In genomic region chr5:142023836-142024235, GRCh38 we compare ENCODE assay signal across 18 cellular contexts. TPM values are rescaled to one million over a fixed set of nuclear protein-coding genes. Genes with fewer than 3 reads are reported as not detected.
DNase-seq lines count a peak whose midpoint lies in the region; ATAC-seq and TF ChIP-seq lines count a peak whose summit lies in the region.
"Had no signal": no experiment of that assay in that cellular context is flagged by ENCODE, and none has a peak within 500 bp of the region (broad histone marks: within the 10 kb centered on the region; RNA-seq: fewer than 3 reads in every experiment).

No MANE protein-coding gene starts in this region.

- CTCF ChIA-PET in activated naive CD4-positive, alpha-beta T cell treated with anti-CD3 and anti-CD28 coated beads, Interleukin-2, amount 10 ng/mL, durations not matched to agents 7 days and 5 days (lab: Charles Lee) = interaction anchor here (1.5 kb wide), 1 partner anchor 8 kb away, joined by 7 read pairs; no protein-coding TSS in a partner anchor

- H3K36me3 ChIP-seq in Karpas-422 (ENCODE audit: insufficient read depth, low read length) (no peaks in the 10 kb centered on the region), gastrocnemius medialis (no peaks in the 10 kb centered on the region)
- H3K36me3 ChIP-seq: ascending aorta, uterus had no signal

- no peak for DNase-seq in activated naive CD4-positive, alpha-beta T cell treated with anti-CD3 and anti-CD28 coated beads, Interleukin-2, amount 10 ng/mL, durations not matched to agents 7 days and 5 days
- DNase-seq in activated naive CD4-positive, alpha-beta T cell treated with anti-CD3 and anti-CD28 coated beads, Interleukin-2, amount 50 U/mL, for 72 hours (ENCODE audit: low spot score in 2 of 2) = no peak
- DNase-seq in Karpas-422 = peak; percentile 27
- no peak for DNase-seq in T-helper 17 cell
- no peak for DNase-seq in gastrocnemius medialis
- DNase-seq in GM10266 (ENCODE audit: extremely low spot score) = no peak
- DNase-seq: activated CD4-positive, alpha-beta T cell treated with anti-CD3 and anti-CD28 coated beads for 4 hours; activated naive CD4-positive, alpha-beta T cell; islet precursor cell; mammary epithelial cell; NCI-H1694 treated with DMSO at 0.1 percent for 48 hours; small intestine; stimulated activated CD4-positive, alpha-beta T cell treated with anti-CD3 and anti-CD28 coated beads, Interleukin-4, amount 100 ng/mL, for 24 hours; substantia nigra; uterus had no signal

- in situ Hi-C loops in gastrocnemius medialis (cut with MboI; ENCODE audit: low sequenced_read_pairs in 4 of 4) = loop anchor here in 1 of 4 donors (25.0 kb wide), 1 partner anchor 863 kb away; no protein-coding TSS in a partner anchor

- no peak for ATAC-seq in activated naive CD4-positive, alpha-beta T cell treated with anti-CD3 and anti-CD28 coated beads, Interleukin-2, amount 50 U/mL, for 72 hours
- ATAC-seq in T-helper 17 cell (no peak), gastrocnemius medialis (no peak), HG02884 (IDR thresholded peaks at IDR 0.05; ENCODE audit: unreplicated experiment) (no peak), GM21528 (IDR thresholded peaks at IDR 0.05; ENCODE audit: low FRiP score, unreplicated experiment) (no peak)

- peak overlapping the region; percentile 52 for H3K27ac Mint-ChIP-seq in activated naive CD4-positive, alpha-beta T cell treated with anti-CD3 and anti-CD28 coated beads, Interleukin-2, amount 10 ng/mL, durations not matched to agents 7 days and 5 days
- H3K27ac Mint-ChIP-seq in activated naive CD4-positive, alpha-beta T cell treated with anti-CD3 and anti-CD28 coated beads, Interleukin-2, amount 50 U/mL, for 72 hours = no peak overlapping the region
- peak overlapping the region; percentile 93 for H3K27ac Mint-ChIP-seq in T-helper 17 cell

- no peak for TF ChIP-seq POLR2A in gastrocnemius medialis (IDR thresholded peaks at IDR 0.05)

- H3K27ac ChIP-seq in Karpas-422 (ENCODE audit: low read length) (peak overlapping the region; percentile 79; the same call in 1 of the 2 replicates), gastrocnemius medialis (peak overlapping the region in 3 of 4 donors; percentile 79 to 89 (median 89))

- 0 out of 2 replicates have a peak, but pooled peaks cover 4% of the 10 kb centered on the region for H3K9me3 ChIP-seq in Karpas-422 (ENCODE audit: low read length)
- H3K9me3 ChIP-seq in T-helper 17 cell (ENCODE audit: control insufficient read depth, low read length, poor library complexity, severe bottlenecking) = no peaks in the 10 kb centered on the region
- no peaks in the 10 kb centered on the region for H3K9me3 ChIP-seq in gastrocnemius medialis
- H3K9me3 ChIP-seq: ascending aorta, uterus had no signal

- H3K27me3 Mint-ChIP-seq in activated naive CD4-positive, alpha-beta T cell treated with anti-CD3 and anti-CD28 coated beads, Interleukin-2, amount 10 ng/mL, durations not matched to agents 7 days and 5 days = no peaks in the 10 kb centered on the region
- no peaks in the 10 kb centered on the region for H3K27me3 Mint-ChIP-seq in T-helper 17 cell

- peak overlapping the region; percentile 61 for H3K4me3 ChIP-seq in Karpas-422 (ENCODE audit: low read length)
- no peak overlapping the region for H3K4me3 ChIP-seq in gastrocnemius medialis

- H3K4me1 Mint-ChIP-seq in activated naive CD4-positive, alpha-beta T cell treated with anti-CD3 and anti-CD28 coated beads, Interleukin-2, amount 10 ng/mL, durations not matched to agents 7 days and 5 days = peaks cover 28% of the 10 kb centered on the region
- H3K4me1 Mint-ChIP-seq in T-helper 17 cell = peaks cover 11% of the 10 kb centered on the region

- H3K36me3 Mint-ChIP-seq in activated naive CD4-positive, alpha-beta T cell treated with anti-CD3 and anti-CD28 coated beads, Interleukin-2, amount 10 ng/mL, durations not matched to agents 7 days and 5 days = peaks cover 8% of the 10 kb centered on the region
- H3K36me3 Mint-ChIP-seq in activated naive CD4-positive, alpha-beta T cell treated with anti-CD3 and anti-CD28 coated beads, Interleukin-2, amount 50 U/mL, for 72 hours = peaks cover 4 to 8% of the 10 kb centered on the region in 2 donors
- H3K36me3 Mint-ChIP-seq in T-helper 17 cell (ENCODE audit: low read depth) = no peaks in the 10 kb centered on the region

- no peak overlapping the region for H3K4me3 Mint-ChIP-seq in activated naive CD4-positive, alpha-beta T cell treated with anti-CD3 and anti-CD28 coated beads, Interleukin-2, amount 10 ng/mL, durations not matched to agents 7 days and 5 days
- H3K4me3 Mint-ChIP-seq in T-helper 17 cell = no peak overlapping the region

- H3K4me1 ChIP-seq in Karpas-422 (ENCODE audit: low read length) = peaks cover 19% of the 10 kb centered on the region
- peaks cover 7 to 9% of the 10 kb centered on the region in 2 donors for H3K4me1 ChIP-seq in gastrocnemius medialis
- H3K4me1 ChIP-seq: uterus had no signal

- no peaks in the 10 kb centered on the region for H3K27me3 ChIP-seq in Karpas-422 (ENCODE audit: low read length)
- H3K27me3 ChIP-seq in gastrocnemius medialis = no peaks in the 10 kb centered on the region
- H3K27me3 ChIP-seq: ascending aorta, uterus had no signal

- peaks cover 9% of the 10 kb centered on the region for H3K9me3 Mint-ChIP-seq in activated naive CD4-positive, alpha-beta T cell treated with anti-CD3 and anti-CD28 coated beads, Interleukin-2, amount 10 ng/mL, durations not matched to agents 7 days and 5 days
- peaks cover 0 to 12% of the 10 kb centered on the region in 2 donors for H3K9me3 Mint-ChIP-seq in activated naive CD4-positive, alpha-beta T cell treated with anti-CD3 and anti-CD28 coated beads, Interleukin-2, amount 50 U/mL, for 72 hours

- peak overlapping the region; percentile 66; the same call in 1 of the 2 replicates for H2AFZ ChIP-seq in Karpas-422 (ENCODE audit: low read length)

- H3K4me2 ChIP-seq in Karpas-422 (ENCODE audit: low read depth, low read length, poor library complexity, severe bottlenecking) = peak overlapping the region; percentile 90

- no peak overlapping the region for H3K9ac ChIP-seq in Karpas-422 (ENCODE audit: low read length)

- H3K79me2 ChIP-seq in Karpas-422 (ENCODE audit: low read length) = no peaks in the 10 kb centered on the region

- no peak for TF ChIP-seq CTCF in gastrocnemius medialis (IDR thresholded peaks at IDR 0.05 in 4 of 5, conservative IDR thresholded peaks at IDR 0.05 in 1 of 5)
- no peak for TF ChIP-seq CTCF in GM10266 (IDR thresholded peaks at IDR 0.05; ENCODE audit: control insufficient read depth, insufficient read depth, low read depth, missing control alignments)

- no peaks in the 10 kb centered on the region for H3K9me2 ChIP-seq in Karpas-422 (replicated peaks; ENCODE audit: insufficient read depth, low read length)

- intact Hi-C loops in gastrocnemius medialis (cut with DNase I; ENCODE audit: low total_unique reads) = no loop called here

- no peaks in the 10 kb centered on the region for H4K20me1 ChIP-seq in Karpas-422 (ENCODE audit: insufficient read depth, low read depth, low read length)

RNA-seq across cellular contexts. Expression of gene GNPDA1, which starts 11.0 kb away (rescaled TPM):
- 100 to 1,000 TPM; 162 to 166 TPM for total RNA-seq in activated naive CD4-positive, alpha-beta T cell treated with anti-CD3 and anti-CD28 coated beads, Interleukin-2, amount 50 U/mL, for 72 hours
- 45.0 and 50.5 TPM in 2 replicates for total RNA-seq in Karpas-422 (2014; rRNA removed; shearing (Covaris generic); ENCODE audit: low replicate concordance)
- total RNA-seq in T-helper 17 cell (10 to 100 TPM in 1 of 2 donors, 1 to 10 TPM in 1; 9.5 to 13.2 TPM), gastrocnemius medialis (10 to 100 TPM; 22.3 to 50.0 (median 47.3) TPM)

RNA-seq across cellular contexts. Expression of gene RNF14, which starts 54.9 kb away (rescaled TPM):
- total RNA-seq in activated naive CD4-positive, alpha-beta T cell treated with anti-CD3 and anti-CD28 coated beads, Interleukin-2, amount 50 U/mL, for 72 hours = 10 to 100 TPM; 29.4 to 38.5 TPM
- 38.0 and 41.9 TPM in 2 replicates for total RNA-seq in Karpas-422 (2014; rRNA removed; shearing (Covaris generic); ENCODE audit: low replicate concordance)
- total RNA-seq in T-helper 17 cell (10 to 100 TPM; 16.5 to 18.7 TPM), gastrocnemius medialis (100 to 1,000 TPM in 1 of 4 donors, 10 to 100 TPM in 3; 71.4 to 107 (median 84.5) TPM)

Comparison
In these comparisons a context has a peak if more than half of its experiments do, and no peak if none do; other contexts are left out.
1. H3K27ac Mint-ChIP-seq: peak in activated naive CD4-positive, alpha-beta T cell treated with anti-CD3 and anti-CD28 coated beads, Interleukin-2, amount 10 ng/mL, durations not matched to agents 7 days and 5 days (single experiment) and T-helper 17 cell (single experiment); none in activated naive CD4-positive, alpha-beta T cell treated with anti-CD3 and anti-CD28 coated beads, Interleukin-2, amount 50 U/mL, for 72 hours (0 of 2).